Comparison of ENCODE assay signal across 31 cellular contexts in genomic region chr17:82722341-82723013, GRCh38.
"Had no signal": no experiment of that assay in that cellular context is flagged by ENCODE, and none has a peak within 500 bp of the region (broad histone marks: within the 10 kb centered on the region; RNA-seq: fewer than 3 reads in every experiment).

No MANE protein-coding gene starts in this region.

- H3K4me3 ChIP-seq: heart left ventricle, left lung, lower lobe of right lung, pancreas, psoas muscle, sigmoid colon, stomach, tibial artery, upper lobe of right lung had no signal

- H3K4me3 Mint-ChIP-seq: activated CD4-positive, alpha-beta T cell treated with anti-CD3 and anti-CD28 coated beads, Interleukin-2, amount 10 ng/mL, durations not matched to agents 7 days and 5 days; activated CD8-positive, alpha-beta T cell treated with anti-CD3 and anti-CD28 coated beads for 36 hours; activated T-cell treated with anti-CD3 and anti-CD28 coated beads, Interleukin-2, amount 50 U/mL, for 4 hours; activated T-helper 17 cell treated with anti-CD3 and anti-CD28 coated beads, Interleukin-2, amount 50 U/mL, for 72 hours; effector memory CD8-positive, alpha-beta T cell; natural killer cell; stimulated activated memory B cell treated with anti-CD40 and anti-IgM and Interleukin-4, amounts not matched to agents 10 μg/mL and 1 μg/mL and 100 μg/mL, for 72 hours; WTC11 had no signal

- H3K9me3 Mint-ChIP-seq: activated CD4-positive, alpha-beta T cell treated with anti-CD3 and anti-CD28 coated beads, Interleukin-2, amount 10 ng/mL, durations not matched to agents 7 days and 5 days; activated CD8-positive, alpha-beta T cell treated with anti-CD3 and anti-CD28 coated beads for 36 hours; activated T-cell treated with anti-CD3 and anti-CD28 coated beads, Interleukin-2, amount 50 U/mL, for 4 hours; activated T-helper 17 cell treated with anti-CD3 and anti-CD28 coated beads, Interleukin-2, amount 50 U/mL, for 72 hours; effector memory CD8-positive, alpha-beta T cell; natural killer cell; stimulated activated memory B cell treated with anti-CD40 and anti-IgM and Interleukin-4, amounts not matched to agents 10 μg/mL and 1 μg/mL and 100 μg/mL, for 72 hours; WTC11 had no signal

- H3K27me3 ChIP-seq: heart left ventricle, left lung, neutrophil, pancreas, sigmoid colon, stomach, tibial artery, upper lobe of right lung had no signal

- H3K27me3 Mint-ChIP-seq: activated CD4-positive, alpha-beta T cell treated with anti-CD3 and anti-CD28 coated beads, Interleukin-2, amount 10 ng/mL, durations not matched to agents 7 days and 5 days; activated CD8-positive, alpha-beta T cell treated with anti-CD3 and anti-CD28 coated beads for 36 hours; activated T-helper 17 cell treated with anti-CD3 and anti-CD28 coated beads, Interleukin-2, amount 50 U/mL, for 72 hours; effector memory CD8-positive, alpha-beta T cell; stimulated activated memory B cell treated with anti-CD40 and anti-IgM and Interleukin-4, amounts not matched to agents 10 μg/mL and 1 μg/mL and 100 μg/mL, for 72 hours had no signal

- DNase-seq: activated CD4-positive, alpha-beta T cell treated with anti-CD3 and anti-CD28 coated beads for 1 hour; activated CD4-positive, alpha-beta T cell treated with anti-CD3 and anti-CD28 coated beads, Interleukin-2, amount 10 ng/mL, durations not matched to agents 7 days and 5 days; activated CD8-positive, alpha-beta T cell treated with anti-CD3 and anti-CD28 coated beads for 36 hours; activated gamma-delta T cell treated with Interleukin-2 at 50 U/mL for 16 hours; activated naive CD4-positive, alpha-beta T cell treated with anti-CD3 and anti-CD28 coated beads, Interleukin-2, amount 50 U/mL, for 16 hours; activated T-cell treated with anti-CD3 and anti-CD28 coated beads, Interleukin-2, amount 50 U/mL, for 4 hours; amniotic stem cell; caudate nucleus; cortex of kidney; effector memory CD8-positive, alpha-beta T cell; kidney glomerular epithelial cell; lower lobe of right lung; mesendoderm; natural killer cell; psoas muscle; sigmoid colon; small intestine; stimulated activated CD4-positive, alpha-beta T cell treated with anti-CD3 and anti-CD28 coated beads, Interleukin-1b, Interleukin-23, amount 100 ng/mL, for 48 hours; stimulated activated CD4-positive, alpha-beta T cell treated with anti-CD3 and anti-CD28 coated beads, Interleukin-4, amount 100 ng/mL, for 4 hours; stimulated activated CD8-positive, alpha-beta memory T cell treated with anti-CD3 and anti-CD28 coated beads, Interleukin-4, amount 100 ng/mL, for 48 hours; stomach; T-helper 2 cell; tibial artery; upper lobe of right lung had no signal

- H3K27ac Mint-ChIP-seq: activated CD4-positive, alpha-beta T cell treated with anti-CD3 and anti-CD28 coated beads, Interleukin-2, amount 10 ng/mL, durations not matched to agents 7 days and 5 days; activated CD8-positive, alpha-beta T cell treated with anti-CD3 and anti-CD28 coated beads for 36 hours; activated T-helper 17 cell treated with anti-CD3 and anti-CD28 coated beads, Interleukin-2, amount 50 U/mL, for 72 hours; effector memory CD8-positive, alpha-beta T cell; natural killer cell; stimulated activated memory B cell treated with anti-CD40 and anti-IgM and Interleukin-4, amounts not matched to agents 10 μg/mL and 1 μg/mL and 100 μg/mL, for 72 hours; WTC11 had no signal

- H3K9me3 ChIP-seq: heart left ventricle, left lung, lower lobe of right lung, neutrophil, pancreas, psoas muscle, sigmoid colon, stomach, tibial artery, upper lobe of right lung had no signal

- H3K27ac ChIP-seq: heart left ventricle, left lung, lower lobe of right lung, neutrophil, pancreas, psoas muscle, sigmoid colon, stomach, tibial artery, upper lobe of right lung had no signal
